Comparison of ENCODE assay signal across 9 cellular contexts in genomic region chr1:244860914-244861610, GRCh38. TPM values are rescaled to one million over a fixed set of nuclear protein-coding genes. Genes with fewer than 3 reads are reported as not detected.
DNase-seq lines count a peak whose midpoint lies in the region; ATAC-seq and TF ChIP-seq lines count a peak whose summit lies in the region.
"Had no signal": no experiment of that assay in that cellular context is flagged by ENCODE, and none has a peak within 500 bp of the region (broad histone marks: within the 10 kb centered on the region; RNA-seq: fewer than 3 reads in every experiment).

No MANE protein-coding gene starts in this region.

- ATAC-seq in Panc1 = no peak

- H3K4me3 ChIP-seq in GM08714 (ENCODE audit: low read length) = peak overlapping the region; percentile 88
- peak overlapping the region; percentile 77 to 84 for H3K4me3 ChIP-seq in Panc1 (ENCODE audit: low read depth in 2 of 2, low read length in 2 of 2)
- H3K4me3 ChIP-seq in epithelial cell of proximal tubule (ENCODE audit: low read depth, low read length) = peak overlapping the region; percentile 97
- peak overlapping the region; percentile 82 for H3K4me3 ChIP-seq in retinal pigment epithelial cell (ENCODE audit: low read length)

- peak overlapping the region; percentile 75 for H3K27ac ChIP-seq in Panc1 (ENCODE audit: low read length)

- CTCF ChIA-PET in Panc1 (lab: Charles Lee) = no interaction called here

- no TSS peak for BruUV-seq in Panc1 (replicated peaks; lab: Mats Ljungman, UMichigan)

- H3K27me3 ChIP-seq in Panc1 (ENCODE audit: control insufficient read depth, insufficient read depth, low read length) = no peaks in the 10 kb centered on the region

- POLR2A ChIA-PET in Panc1 (lab: Charles Lee) = interaction anchor here (0.6 kb wide), 1 partner anchor 26 kb away, joined by 11 read pairs; no protein-coding TSS in a partner anchor

- TF ChIP-seq CTCF in Panc1 (IDR thresholded peaks at IDR 0.05) (no peak), epithelial cell of proximal tubule (conservative IDR thresholded peaks at IDR 0.05; ENCODE audit: low read depth, low read length) (no peak), retinal pigment epithelial cell (conservative IDR thresholded peaks at IDR 0.05; ENCODE audit: low read depth, low read length) (no peak)

- H3K9me3 ChIP-seq in Panc1 (ENCODE audit: control insufficient read depth, insufficient read depth, low read depth, low read length) = no peaks in the 10 kb centered on the region

- DNase-seq in Panc1 (ENCODE audit: low read depth, low spot score) (no peak), epithelial cell of proximal tubule (ENCODE audit: low read depth) (no peak), retinal pigment epithelial cell (ENCODE audit: low read depth) (no peak), DMS79 (lab: John Stamatoyannopoulos, UW) (no peak), NCI-H1694 (lab: John Stamatoyannopoulos, UW) (no peak), RKO (ENCODE audit: low spot score) (no peak), SKM-1 (lab: John Stamatoyannopoulos, UW; ENCODE audit: unreplicated experiment) (no peak)
- DNase-seq: occipital lobe had no signal

- H3K36me3 ChIP-seq in Panc1 (ENCODE audit: control insufficient read depth, insufficient read depth, low read length) = peaks cover 63% of the 10 kb centered on the region

- peaks cover 40% of the 10 kb centered on the region for H3K4me1 ChIP-seq in Panc1 (ENCODE audit: control insufficient read depth, insufficient read depth, low read length)

- intact Hi-C loops in Panc1 (cut with micrococcal nuclease; ENCODE audit: unreplicated experiment) = no loop called here

- in situ Hi-C loops in Panc1 (cut with HindIII; ENCODE audit: low pct_unique_long_range_greater_than_20kb, low sequenced_read_pairs) = no loop called here

RNA-seq across cellular contexts. Expression of gene HNRNPU, which starts 3.3 kb away (rescaled TPM):
- total RNA-seq in Panc1 (2021; ENCODE audit: unreplicated experiment) = 361 TPM
- 321 TPM for polyA plus RNA-seq in Panc1 (2012; ENCODE audit: insufficient read length)
- total RNA-seq in epithelial cell of proximal tubule = 409 and 447 TPM in 2 replicates

RNA-seq across cellular contexts. Expression of gene COX20, which starts 25.6 kb away (rescaled TPM):
- total RNA-seq in Panc1 (2021; ENCODE audit: unreplicated experiment) (55.0 TPM), epithelial cell of proximal tubule (23.9 and 29.2 TPM in 2 replicates)
- polyA plus RNA-seq in Panc1 (2012; ENCODE audit: insufficient read length) = 47.0 TPM
